ENCODE assay signal across 1 cellular context in genomic region chr4:112189754-112190153, GRCh38.
TF ChIP-seq lines count a peak whose summit lies in the region.

No MANE protein-coding gene starts in this region.

TF ChIP-seq in HepG2, 621 proteins besides CTCF, POLR2A, EP300 and RAD21 (continued from another document):
- peak; percentile 70 for TF ChIP-seq ZNF362 (CRISPR knock-in tag; IDR thresholded peaks at IDR 0.05; ENCODE audit: borderline replicate concordance)
- TF ChIP-seq BCL6 (CRISPR knock-in tag; IDR thresholded peaks at IDR 0.05): peak; percentile 72
- TF ChIP-seq STAG1 (CRISPR knock-in tag; IDR thresholded peaks at IDR 0.05): peak; percentile 44
- TF ChIP-seq MZF1 (CRISPR knock-in tag; IDR thresholded peaks at IDR 0.05; ENCODE audit: borderline replicate concordance): no peak
